ENCODE assay signal across 1 cellular context in genomic region chr16:19137621-19138128, GRCh38.
TF ChIP-seq lines count a peak whose summit lies in the region.

No MANE protein-coding gene starts in this region.

TF ChIP-seq in SK-N-SH, 30 proteins besides CTCF, POLR2A, EP300 and RAD21 (continued from another document):
- TF ChIP-seq USF2 (IDR thresholded peaks at IDR 0.05; ENCODE audit: borderline replicate concordance, low read depth, low read length), result no peak
- TF ChIP-seq ZBTB33 (IDR thresholded peaks at IDR 0.05; ENCODE audit: borderline replicate concordance, low read depth), result no peak
- TF ChIP-seq SMC3 (IDR thresholded peaks at IDR 0.05; ENCODE audit: low read depth, low read length), result no peak
- TF ChIP-seq FOSL2 (IDR thresholded peaks at IDR 0.05; ENCODE audit: borderline replicate concordance, low read depth), result no peak
